Comparison of ENCODE assay signal across 9 cellular contexts in genomic region chr3:32105291-32106131, GRCh38. TPM values are rescaled to one million over a fixed set of nuclear protein-coding genes. Genes with fewer than 3 reads are reported as not detected.
DNase-seq lines count a peak whose midpoint lies in the region; ATAC-seq and TF ChIP-seq lines count a peak whose summit lies in the region.
"Had no signal": no experiment of that assay in that cellular context is flagged by ENCODE, and none has a peak within 500 bp of the region (broad histone marks: within the 10 kb centered on the region; RNA-seq: fewer than 3 reads in every experiment).

No MANE protein-coding gene starts in this region.

- H3K4me3 Mint-ChIP-seq in activated CD4-positive, alpha-beta T cell treated with anti-CD3 and anti-CD28 coated beads, Interleukin-2, amount 10 ng/mL, durations not matched to agents 7 days and 5 days, result peak overlapping the region; percentile 93
- H3K4me3 Mint-ChIP-seq in activated CD8-positive, alpha-beta T cell treated with anti-CD3 and anti-CD28 coated beads, Interleukin-2, amount 10 ng/mL, durations not matched to agents 7 days and 5 days, result peak overlapping the region; percentile 96

- no peak overlapping the region for H3K27ac ChIP-seq in iPS-18a (ENCODE audit: low read length)
- peak overlapping the region; percentile 84 to 92 (median 88) for H3K27ac ChIP-seq in stomach

- H3K4me3 ChIP-seq in iPS-18a (ENCODE audit: low read length), result peak overlapping the region; percentile 60
- peak overlapping the region in 3 of 4 donors; percentile 72 to 100 (median 88) for H3K4me3 ChIP-seq in stomach

- peaks cover 20% of the 10 kb centered on the region for H3K36me3 Mint-ChIP-seq in activated CD4-positive, alpha-beta T cell treated with anti-CD3 and anti-CD28 coated beads, Interleukin-2, amount 10 ng/mL, durations not matched to agents 7 days and 5 days (ENCODE audit: low read depth)
- H3K36me3 Mint-ChIP-seq in activated CD8-positive, alpha-beta T cell treated with anti-CD3 and anti-CD28 coated beads, Interleukin-2, amount 10 ng/mL, durations not matched to agents 7 days and 5 days (ENCODE audit: low read depth), result peaks cover 26% of the 10 kb centered on the region

- DNase-seq in activated CD4-positive, alpha-beta T cell treated with anti-CD3 and anti-CD28 coated beads, Interleukin-2, amount 10 ng/mL, durations not matched to agents 7 days and 5 days, result no peak
- no peak for DNase-seq in activated CD4-positive, alpha-beta T cell treated with anti-CD3 and anti-CD28 coated beads for 4 hours
- DNase-seq in activated CD8-positive, alpha-beta T cell treated with anti-CD3 and anti-CD28 coated beads, Interleukin-2, amount 10 ng/mL, durations not matched to agents 7 days and 5 days, result no peak
- DNase-seq in stomach (peak; percentile 39), OCI-M2 (lab: John Stamatoyannopoulos, UW; ENCODE audit: unreplicated experiment) (no peak), SHP77 treated with DMSO at 0.1 percent for 48 hours (lab: John Stamatoyannopoulos, UW) (no peak)
- DNase-seq: AML-193 had no signal

- intact Hi-C loops in stomach (cut with DNase I; ENCODE audit: low total_unique reads), result no loop called here

- peak overlapping the region; percentile 83 for H3K27ac Mint-ChIP-seq in activated CD4-positive, alpha-beta T cell treated with anti-CD3 and anti-CD28 coated beads, Interleukin-2, amount 10 ng/mL, durations not matched to agents 7 days and 5 days
- peak overlapping the region; percentile 75 for H3K27ac Mint-ChIP-seq in activated CD8-positive, alpha-beta T cell treated with anti-CD3 and anti-CD28 coated beads, Interleukin-2, amount 10 ng/mL, durations not matched to agents 7 days and 5 days

- H3K4me1 ChIP-seq in iPS-18a (ENCODE audit: control insufficient read depth, low read depth, low read length) (no peaks in the 10 kb centered on the region), stomach (peaks cover 31 to 50% (median 44%) of the 10 kb centered on the region in 4 donors)

- no peak for ATAC-seq in activated CD8-positive, alpha-beta T cell treated with anti-CD3 and anti-CD28 coated beads, Interleukin-2, amount 10 ng/mL, durations not matched to agents 7 days and 5 days
- ATAC-seq in GM19455 (IDR thresholded peaks at IDR 0.05; ENCODE audit: unreplicated experiment), result no peak

- no peak for TF ChIP-seq CTCF in stomach (IDR thresholded peaks at IDR 0.05)

- WGBS in stomach, 5 donors, result 78 to 86% (median 82%) methylated on average over 7 of the region's 7 CpGs

- peaks cover 35% of the 10 kb centered on the region for H3K4me1 Mint-ChIP-seq in activated CD4-positive, alpha-beta T cell treated with anti-CD3 and anti-CD28 coated beads, Interleukin-2, amount 10 ng/mL, durations not matched to agents 7 days and 5 days
- H3K4me1 Mint-ChIP-seq in activated CD8-positive, alpha-beta T cell treated with anti-CD3 and anti-CD28 coated beads, Interleukin-2, amount 10 ng/mL, durations not matched to agents 7 days and 5 days (ENCODE audit: low read depth), result peaks cover 41% of the 10 kb centered on the region

- POLR2A ChIA-PET in activated CD4-positive, alpha-beta T cell treated with anti-CD3 and anti-CD28 coated beads, Interleukin-2, amount 10 ng/mL, durations not matched to agents 7 days and 5 days (lab: Charles Lee), result no interaction called here
- POLR2A ChIA-PET in activated CD8-positive, alpha-beta T cell treated with anti-CD3 and anti-CD28 coated beads, Interleukin-2, amount 10 ng/mL, durations not matched to agents 7 days and 5 days (lab: Charles Lee), result interaction anchor here (1.0 to 1.2 kb wide), 2 partner anchors 9 to 580 kb away, joined by 3 to 6 read pairs; partner anchors contain the start of gene CNOT10

- no peaks in the 10 kb centered on the region for H3K27me3 Mint-ChIP-seq in activated CD4-positive, alpha-beta T cell treated with anti-CD3 and anti-CD28 coated beads, Interleukin-2, amount 10 ng/mL, durations not matched to agents 7 days and 5 days
- no peaks in the 10 kb centered on the region for H3K27me3 Mint-ChIP-seq in activated CD8-positive, alpha-beta T cell treated with anti-CD3 and anti-CD28 coated beads, Interleukin-2, amount 10 ng/mL, durations not matched to agents 7 days and 5 days (ENCODE audit: low read depth)

- peaks cover 14% of the 10 kb centered on the region for H3K9me3 ChIP-seq in iPS-18a (ENCODE audit: control insufficient read depth, low read depth, low read length)
- H3K9me3 ChIP-seq in stomach, result peaks cover 5 to 29% (median 22%) of the 10 kb centered on the region in 4 donors

- CTCF ChIA-PET in activated CD4-positive, alpha-beta T cell treated with anti-CD3 and anti-CD28 coated beads, Interleukin-2, amount 10 ng/mL, durations not matched to agents 7 days and 5 days (lab: Charles Lee), result interaction anchor here (0.6 kb wide), 1 partner anchor 105 kb away, joined by 3 read pairs; no protein-coding TSS in a partner anchor
- CTCF ChIA-PET in activated CD8-positive, alpha-beta T cell treated with anti-CD3 and anti-CD28 coated beads, Interleukin-2, amount 10 ng/mL, durations not matched to agents 7 days and 5 days (lab: Charles Lee), result interaction anchor here (0.9 kb wide), 1 partner anchor 86 kb away, joined by 3 read pairs; no protein-coding TSS in a partner anchor

- H3K9ac ChIP-seq in iPS-18a (ENCODE audit: low read length), result no peak overlapping the region

- H3K36me3 ChIP-seq in iPS-18a (ENCODE audit: control insufficient read depth, low read depth, low read length) (no peaks in the 10 kb centered on the region), stomach (no peaks in the 10 kb centered on the region)

- peaks cover 11% of the 10 kb centered on the region for H3K9me3 Mint-ChIP-seq in activated CD4-positive, alpha-beta T cell treated with anti-CD3 and anti-CD28 coated beads, Interleukin-2, amount 10 ng/mL, durations not matched to agents 7 days and 5 days
- peaks cover 12% of the 10 kb centered on the region for H3K9me3 Mint-ChIP-seq in activated CD8-positive, alpha-beta T cell treated with anti-CD3 and anti-CD28 coated beads, Interleukin-2, amount 10 ng/mL, durations not matched to agents 7 days and 5 days (ENCODE audit: insufficient read depth)

- TF ChIP-seq EP300 in stomach (IDR thresholded peaks at IDR 0.05), result no peak

- H3K27me3 ChIP-seq in iPS-18a (ENCODE audit: control insufficient read depth, insufficient read depth, low read length) (peaks cover 20% of the 10 kb centered on the region), stomach (no peaks in the 10 kb centered on the region)

- no peak for TF ChIP-seq POLR2A in stomach (IDR thresholded peaks at IDR 0.05)

RNA-seq across cellular contexts. Expression of gene GPD1L, which starts 0.9 kb away (rescaled TPM):
- 10 to 100 TPM; 21.5 to 25.5 TPM for total RNA-seq in activated CD4-positive, alpha-beta T cell treated with anti-CD3 and anti-CD28 coated beads, Interleukin-2, amount 10 ng/mL, durations not matched to agents 7 days and 5 days
- total RNA-seq in activated CD8-positive, alpha-beta T cell treated with anti-CD3 and anti-CD28 coated beads, Interleukin-2, amount 10 ng/mL, durations not matched to agents 7 days and 5 days, result 10 to 100 TPM; 33.8 to 37.0 TPM
- total RNA-seq in stomach, result 10 to 100 TPM; 33.8 to 79.0 (median 50.6) TPM
- 10 to 100 TPM; 16.5 to 32.4 (median 17.0) TPM for polyA plus RNA-seq in stomach
